28 cellular contexts compared by ENCODE assay signal in the genomic region with DNA sequence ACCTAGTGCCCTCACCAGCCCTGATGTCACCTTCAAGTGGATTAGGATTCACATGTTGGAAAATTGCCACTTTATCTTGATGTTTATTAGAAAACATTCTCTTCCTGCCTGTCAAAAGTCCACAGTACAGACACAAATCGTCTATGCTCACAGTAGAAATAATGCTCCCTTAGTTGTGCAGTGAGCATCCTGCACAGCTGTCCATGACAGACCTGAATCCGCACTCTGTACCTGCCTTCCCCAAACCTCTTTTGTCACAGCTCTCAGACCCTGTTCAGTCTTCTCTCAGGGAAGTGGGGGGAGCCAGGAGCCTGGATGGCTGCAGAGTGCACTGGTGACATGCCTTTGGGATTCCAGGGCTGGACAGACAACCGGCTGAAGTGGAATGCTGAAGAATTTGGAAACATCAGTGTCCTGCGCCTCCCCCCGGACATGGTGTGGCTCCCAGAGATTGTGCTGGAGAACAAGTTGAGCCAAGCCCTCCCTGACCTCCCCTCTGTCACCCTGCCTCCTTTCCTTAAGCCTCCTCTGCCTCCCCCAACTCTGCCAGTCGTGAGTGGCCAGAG. TPM values are rescaled to one million over a fixed set of nuclear protein-coding genes. Genes with fewer than 3 reads are reported as not detected.
DNase-seq lines count a peak whose midpoint lies in the region; ATAC-seq and TF ChIP-seq lines count a peak whose summit lies in the region.
"Had no signal": no experiment of that assay in that cellular context is flagged by ENCODE, and none has a peak within 500 bp of the region (broad histone marks: within the 10 kb centered on the region; RNA-seq: fewer than 3 reads in every experiment).

No MANE protein-coding gene starts in this region.

- peak; percentile 22 for DNase-seq in Right ventricle myocardium inferior (ENCODE audit: missing footprints)
- no peak for DNase-seq in right atrium auricular region (ENCODE audit: low spot score)
- DNase-seq in central memory CD8-positive, alpha-beta T cell (ENCODE audit: low spot score in 2 of 2), result no peak
- no peak for DNase-seq in neural crest cell (ENCODE audit: low read depth, low spot score)
- no peak for DNase-seq in NCI-H146 (lab: John Stamatoyannopoulos, UW)
- DNase-seq in effector CD4-positive, alpha-beta T cell, result no peak
- no peak for DNase-seq in NCI-H82 treated with DMSO at 0.1 percent for 48 hours (lab: John Stamatoyannopoulos, UW; ENCODE audit: unreplicated experiment)
- DNase-seq: ACHN; Calu3; CD8-positive, alpha-beta memory T cell; DMS153; GM23248; KBM-7; MM.1S; NCI-H1048; NCI-H1417 treated with DMSO at 0.1 percent for 48 hours; NCI-H1930; NCI-H2227 treated with DMSO at 0.1 percent for 48 hours; NCI-H510A; PC-9; RPMI8226; SIG-M5 had no signal

- H3K27ac ChIP-seq in right atrium auricular region (no peak overlapping the region), skeletal muscle tissue (ENCODE audit: low read depth, low read length) (peak overlapping the region; percentile 79)
- H3K27ac ChIP-seq: 22Rv1, C4-2B, GM23248, HL-60, PC-9 had no signal

- TF ChIP-seq CTCF in right atrium auricular region (IDR thresholded peaks at IDR 0.05) (no peak), neural crest cell (conservative IDR thresholded peaks at IDR 0.05) (no peak)

- H3K4me3 Mint-ChIP-seq in central memory CD8-positive, alpha-beta T cell, result no peak overlapping the region
- H3K4me3 Mint-ChIP-seq in neural crest cell, result peak overlapping the region; percentile 41

- H3K4me3 ChIP-seq in right atrium auricular region (no peak overlapping the region), skeletal muscle tissue (ENCODE audit: low read length in 3 of 3) (peak overlapping the region in 2 of 3 donors; percentile 5 to 56)
- H3K4me3 ChIP-seq: GM23248, HAP-1, PC-9 had no signal

- H3K9me3 ChIP-seq in right atrium auricular region, result no peaks in the 10 kb centered on the region
- no peaks in the 10 kb centered on the region for H3K9me3 ChIP-seq in skeletal muscle tissue (ENCODE audit: control insufficient read depth in 3 of 3, low read length in 3 of 3)
- H3K9me3 ChIP-seq: HAP-1 had no signal

- ATAC-seq in Right ventricle myocardium inferior, result no peak
- no peak for ATAC-seq in central memory CD8-positive, alpha-beta T cell (replicated peaks; ENCODE audit: extremely low read depth, poor library complexity, severe bottlenecking)

- H3K27ac Mint-ChIP-seq in central memory CD8-positive, alpha-beta T cell (ENCODE audit: low read depth), result peak overlapping the region; percentile 81
- H3K27ac Mint-ChIP-seq in neural crest cell (ENCODE audit: unreplicated experiment), result peak overlapping the region; percentile 78

- H3K27me3 ChIP-seq in right atrium auricular region (peaks cover 0 to 7% of the 10 kb centered on the region in 2 donors), skeletal muscle tissue (ENCODE audit: control insufficient read depth in 3 of 3, insufficient read depth in 3 of 3, low read length in 3 of 3) (peaks cover 2 to 22% (median 8%) of the 10 kb centered on the region in 3 donors)

- peaks cover 63% of the 10 kb centered on the region for H3K27me3 Mint-ChIP-seq in central memory CD8-positive, alpha-beta T cell
- peaks cover 29% of the 10 kb centered on the region for H3K27me3 Mint-ChIP-seq in neural crest cell (ENCODE audit: low read depth)

- peaks cover 2% of the 10 kb centered on the region for H3K36me3 Mint-ChIP-seq in central memory CD8-positive, alpha-beta T cell (ENCODE audit: insufficient read depth)
- no peaks in the 10 kb centered on the region for H3K36me3 Mint-ChIP-seq in neural crest cell (ENCODE audit: low read depth)

- peak overlapping the region; percentile 40 to 74 (median 43) for H3K9ac ChIP-seq in skeletal muscle tissue (ENCODE audit: low read depth in 1 of 3, low read length in 3 of 3)
- H3K9ac ChIP-seq: GM23248 had no signal

- peaks cover 19% of the 10 kb centered on the region for H3K4me1 Mint-ChIP-seq in central memory CD8-positive, alpha-beta T cell
- peaks cover 4% of the 10 kb centered on the region for H3K4me1 Mint-ChIP-seq in neural crest cell

- no peaks in the 10 kb centered on the region for H3K36me3 ChIP-seq in right atrium auricular region
- H3K36me3 ChIP-seq in skeletal muscle tissue (ENCODE audit: control insufficient read depth in 3 of 3, insufficient read depth in 3 of 3, low read length in 3 of 3), result peaks cover 0 to 6% (median 3%) of the 10 kb centered on the region in 3 donors
- H3K36me3 ChIP-seq: HAP-1 had no signal

- intact Hi-C loops in Right ventricle myocardium inferior (cut with DNase I), result no loop called here

- H3K4me1 ChIP-seq in right atrium auricular region, result peaks cover 0 to 34% of the 10 kb centered on the region in 2 donors
- peaks cover 59 to 69% (median 60%) of the 10 kb centered on the region in 3 donors for H3K4me1 ChIP-seq in skeletal muscle tissue (ENCODE audit: control insufficient read depth in 3 of 3, insufficient read depth in 3 of 3, low read length in 3 of 3)
- H3K4me1 ChIP-seq: HAP-1 had no signal

- no peaks in the 10 kb centered on the region for H3K9me3 Mint-ChIP-seq in central memory CD8-positive, alpha-beta T cell
- no peaks in the 10 kb centered on the region for H3K9me3 Mint-ChIP-seq in neural crest cell
- H3K9me3 Mint-ChIP-seq: CD8-positive, alpha-beta memory T cell had no signal

RNA-seq across cellular contexts. Expression of gene CHRND, which starts 2.0 kb away (rescaled TPM):
- total RNA-seq in Right ventricle myocardium inferior (not detected), right atrium auricular region (under 1 TPM in 1 of 2 donors, not detected in 1; 0.19 TPM), neural crest cell (4.1 and 5.8 TPM in 2 replicates), skeletal muscle tissue (32.9 TPM)
- total RNA-seq: Calu3; CD8-positive, alpha-beta memory T cell; GM23248; HT-29; PC-9 had no signal

RNA-seq across cellular contexts. Expression of gene PRSS56, which starts 7.8 kb away (rescaled TPM):
- total RNA-seq in Right ventricle myocardium inferior (0.11 TPM), right atrium auricular region (under 1 TPM in 1 of 2 donors, not detected in 1; 0.20 TPM), neural crest cell (52.4 and 54.2 TPM in 2 replicates), skeletal muscle tissue (1.0 TPM)
- total RNA-seq: Calu3; CD8-positive, alpha-beta memory T cell; GM23248; HT-29; PC-9 had no signal

RNA-seq across cellular contexts. Expression of gene CHRNG, which starts 11.5 kb away (rescaled TPM):
- not detected for total RNA-seq in Right ventricle myocardium inferior
- total RNA-seq in right atrium auricular region, result not detected
- not detected in 2 replicates for total RNA-seq in neural crest cell
- 35.5 TPM for total RNA-seq in skeletal muscle tissue
- total RNA-seq: Calu3; CD8-positive, alpha-beta memory T cell; GM23248; HT-29; PC-9 had no signal

RNA-seq across cellular contexts. Expression of gene TIGD1, which starts 22.4 kb away (rescaled TPM):
- 2.0 TPM for total RNA-seq in Right ventricle myocardium inferior
- 1 to 10 TPM; 1.7 to 2.0 TPM for total RNA-seq in right atrium auricular region
- total RNA-seq in neural crest cell, result 11.8 and 12.8 TPM in 2 replicates
- total RNA-seq in skeletal muscle tissue, result 3.7 TPM

RNA-seq across cellular contexts. Expression of gene EIF4E2, which starts 22.5 kb away (rescaled TPM):
- total RNA-seq in Right ventricle myocardium inferior (39.0 TPM), right atrium auricular region (10 to 100 TPM; 23.3 to 23.4 TPM), neural crest cell (85.7 and 89.0 TPM in 2 replicates), skeletal muscle tissue (204 TPM)

Comparison
In these comparisons a context has a peak if more than half of its experiments do, and no peak if none do; other contexts are left out.
1. H3K4me3 ChIP-seq: peak in skeletal muscle tissue (2 of 3); none in right atrium auricular region (0 of 2).
2. RNA of gene PRSS56, which starts 7.8 kb away (total RNA-seq): 52.4 to 54.2 TPM in neural crest cell; 1.0 TPM in skeletal muscle tissue (single experiment), 0.20 TPM in right atrium auricular region and 0.11 TPM in Right ventricle myocardium inferior (single experiment); every median in the first group is over 10 times any median in the second.
3. RNA of gene CHRNG, which starts 11.5 kb away (total RNA-seq): 35.5 TPM in skeletal muscle tissue (single experiment); not detected in Right ventricle myocardium inferior (single experiment), not detected in right atrium auricular region and not detected in neural crest cell; every median in the first group is over 10 times any median in the second.